ENCODE assay signal across 12 cellular contexts in genomic region chr1:145214275-145214860, GRCh38. TPM values are rescaled to one million over a fixed set of nuclear protein-coding genes. Genes with fewer than 3 reads are reported as not detected.
A peak's percentile ranks its signal among the peaks of the same experiment; 100 is the strongest.
DNase-seq lines count a peak whose midpoint lies in the region; ATAC-seq and TF ChIP-seq lines count a peak whose summit lies in the region.
"Not testable (repeated sequence)": the region's sequence is repeated elsewhere in the genome, so short reads cannot be mapped to it uniquely, and the experiment has no call there.
"Had no signal": no experiment of that assay in that cellular context is flagged by ENCODE, and none has a peak within 500 bp of the region (broad histone marks: within the 10 kb centered on the region; RNA-seq: fewer than 3 reads in every experiment).

No MANE protein-coding gene starts in this region.

- H4K20me1 ChIP-seq in HCT116 (ENCODE audit: insufficient read depth): not testable (repeated sequence)

- WGBS in mesodermal cell (ENCODE audit: insufficient coverage in 2 of 2), 2 experiments: no CpG with 5 or more reads among the region's 16 CpGs

- POLR2A ChIA-PET in HCT116 (lab: Charles Lee): not testable (repeated sequence)

- H3K36me3 ChIP-seq in ACC112 (ENCODE audit: insufficient read depth, low read length); HCT116 (ENCODE audit: control insufficient read depth in 1 of 2, insufficient read depth in 2 of 2, low read length in 2 of 2); SJCRH30; brain microvascular endothelial cell (replicated peaks); mesodermal cell (ENCODE audit: control insufficient read depth, insufficient read depth, low read length): not testable (repeated sequence)

- in situ Hi-C loops in brain microvascular endothelial cell (cut with HindIII; ENCODE audit: low pct_ligation_motif_present, low sequenced_read_pairs): not testable (repeated sequence)

- RAD21 ChIA-PET in HCT116 (lab: Charles Lee; ENCODE audit: low non-redundant PET in 1 of 2, low total read pairs in 2 of 2, uncharacterized antibody in 2 of 2, unreplicated experiment in 2 of 2): not testable (repeated sequence)

- intact Hi-C loops in HCT116 (cut with micrococcal nuclease): not testable (repeated sequence)

- H3K4me1 ChIP-seq in ACC112 (ENCODE audit: control insufficient read depth, insufficient read depth, low read length, unreplicated experiment); HCT116 (ENCODE audit: control insufficient read depth in 1 of 2, insufficient read depth in 2 of 2, low read length in 2 of 2); SJCRH30; mesodermal cell (ENCODE audit: control insufficient read depth, insufficient read depth, low read length, poor library complexity, severe bottlenecking): not testable (repeated sequence)

- not testable (repeated sequence) for TF ChIP-seq RAD21 in HCT116 (IDR thresholded peaks at IDR 0.05; ENCODE audit: low read depth)

- TF ChIP-seq POLR2A in HCT116 (IDR thresholded peaks at IDR 0.05; ENCODE audit: borderline replicate concordance, extremely low read depth, insufficient read depth, insufficient read length): not testable (repeated sequence)

- ATAC-seq in HCT116: not testable (repeated sequence)

- H3K9me2 ChIP-seq in HCT116 (ENCODE audit: insufficient read depth): not testable (repeated sequence)

- CTCF ChIA-PET in HCT116 (lab: Charles Lee): not testable (repeated sequence)

- H3K27me3 ChIP-seq in ACC112 (ENCODE audit: insufficient read depth, low read length); HCT116 (ENCODE audit: insufficient read depth, low read length); SJCRH30; brain microvascular endothelial cell (replicated peaks): not testable (repeated sequence)

- TSS peak; percentile 29 for BruUV-seq in HCT116 (replicated peaks; lab: Mats Ljungman, UMichigan)

- not testable (repeated sequence) for H3K79me2 ChIP-seq in ACC112 (ENCODE audit: control insufficient read depth, insufficient read depth, low read length, unreplicated experiment); HCT116 (ENCODE audit: insufficient read depth, low read length)

- not testable (repeated sequence) for H3K27ac ChIP-seq in ACC112 (ENCODE audit: low read depth, low read length); SJCRH30; brain microvascular endothelial cell; mesodermal cell (ENCODE audit: low read depth, low read length, severe bottlenecking)
- 0 out of 2 replicates have a peak overlapping the region, but pooled peaks have one; percentile 18 for H3K27ac ChIP-seq in HCT116 (ENCODE audit: low read depth, low read length)

- not testable (repeated sequence) for TF ChIP-seq CTCF in HCT116 (IDR thresholded peaks at IDR 0.05 in 2 of 3, conservative IDR thresholded peaks at IDR 0.05 in 1 of 3; ENCODE audit: borderline replicate concordance in 1 of 3, insufficient read depth in 1 of 3, low read depth in 2 of 3, low read length in 2 of 3); brain microvascular endothelial cell (IDR thresholded peaks at IDR 0.05; ENCODE audit: low read depth, low read length, missing control alignments); fibroblast of pulmonary artery (IDR thresholded peaks at IDR 0.05; ENCODE audit: low read length, missing control alignments)

- H3K4me3 ChIP-seq in ACC112 (ENCODE audit: low read depth, low read length): peak overlapping the region; percentile 74
- H3K4me3 ChIP-seq in HCT116 (replicated peaks in 1 of 2; ENCODE audit: low read depth in 1 of 2, low read length in 2 of 2): peak overlapping the region; percentile 36 to 42
- peak overlapping the region; percentile 54 for H3K4me3 ChIP-seq in SJCRH30
- peak overlapping the region; percentile 47 for H3K4me3 ChIP-seq in brain microvascular endothelial cell (ENCODE audit: low read depth, low read length)
- H3K4me3 ChIP-seq in fibroblast of pulmonary artery (replicated peaks; ENCODE audit: low read depth, low read length): peak overlapping the region; percentile 27
- H3K4me3 ChIP-seq in mesodermal cell (ENCODE audit: extremely low read depth, insufficient read depth, low read length, poor library complexity, severe bottlenecking): peak overlapping the region; percentile 18
- peak overlapping the region; percentile 39 for H3K4me3 ChIP-seq in skeletal muscle cell (ENCODE audit: low read depth, low read length)

- not testable (repeated sequence) for H2AFZ ChIP-seq in ACC112 (ENCODE audit: low read length, unreplicated experiment); HCT116 (ENCODE audit: low read depth, low read length, poor library complexity, severe bottlenecking)

- H3K9ac ChIP-seq in HCT116 (ENCODE audit: low read length): peak overlapping the region; percentile 51; the same call in 1 of the 2 replicates

- H3K4me2 ChIP-seq in HCT116 (ENCODE audit: low read length): peak overlapping the region; percentile 51

- not testable (repeated sequence) for H3K9me3 ChIP-seq in HCT116 (ENCODE audit: control insufficient read depth in 1 of 2, insufficient read depth in 1 of 2, low read depth in 1 of 2, low read length in 2 of 2); SJCRH30 (replicated peaks); mesodermal cell (ENCODE audit: control insufficient read depth, low read length)

- DNase-seq in HCT116 (ENCODE audit: low read depth, low spot score); SJCRH30; brain microvascular endothelial cell; fibroblast of pulmonary artery (ENCODE audit: low read depth); skeletal muscle cell (ENCODE audit: low read depth): not testable (repeated sequence)
- peak; percentile 15 for DNase-seq in activated CD8-positive, alpha-beta memory T cell treated with anti-CD3 and anti-CD28 coated beads, Interleukin-2, amount 50 U/mL, for 4 hours

RNA-seq across cellular contexts. Expression of gene PPIAL4D, which starts 27.6 kb away (rescaled TPM):
- total RNA-seq in HCT116 (2021; ENCODE audit: unreplicated experiment): not detected
- not detected in 2 replicates for polyA plus RNA-seq in HCT116 (2012)
- total RNA-seq in SJCRH30 (2014; rRNA removed; shearing (Covaris generic)): not detected in 2 replicates
- polyA plus RNA-seq in mesodermal cell (2013, experiment 1 of 2): not detected
- not detected for polyA plus RNA-seq in mesodermal cell (2013, experiment 2 of 2)
- total RNA-seq: A172, right cardiac atrium, Right ventricle myocardium inferior, urinary bladder had no signal
- polyA plus RNA-seq: right cardiac atrium, urinary bladder had no signal

Comparison
In these comparisons a context has a peak if more than half of its experiments do, and no peak if none do; other contexts are left out.
1. H3K4me3 ChIP-seq: peak in every context shown above with its lines; median percentile 74 in ACC112; 54 in SJCRH30; 47 in brain microvascular endothelial cell; 39 in HCT116; 39 in skeletal muscle cell; 27 in fibroblast of pulmonary artery; 18 in mesodermal cell.